In the genomic region with DNA sequence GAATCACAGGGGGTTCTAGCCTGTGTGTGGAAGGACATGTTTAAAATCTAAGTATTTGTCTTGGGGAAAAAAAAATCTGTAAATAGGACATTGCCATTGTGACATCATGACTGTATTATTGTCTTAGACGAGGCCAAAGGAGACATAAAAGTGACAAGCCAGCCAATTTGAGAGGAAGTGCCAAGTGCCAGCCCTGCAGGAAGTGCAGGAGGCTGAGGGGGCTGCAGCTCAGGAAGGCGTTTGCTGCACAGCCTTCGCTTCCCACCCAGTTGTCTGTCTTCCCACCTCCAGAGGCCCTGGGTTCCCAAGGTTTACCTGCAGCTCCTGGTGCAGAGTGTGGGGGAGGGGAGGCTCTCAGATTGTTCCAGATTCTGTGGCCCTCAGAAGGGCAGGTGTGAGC, we compare ENCODE assay signal across 1 cellular context.
TF ChIP-seq lines count a peak whose summit lies in the region.

No MANE protein-coding gene starts in this region.

TF ChIP-seq in H1, 55 proteins besides CTCF, POLR2A, EP300 and RAD21 (continued from another document):
- no peak for TF ChIP-seq RNF2 (IDR thresholded peaks at IDR 0.05; ENCODE audit: borderline replicate concordance, low read depth, low read length, missing control alignments, poor library complexity, severe bottlenecking)
- TF ChIP-seq BCL11A (IDR thresholded peaks at IDR 0.05; ENCODE audit: low read depth in 2 of 2, low read length in 2 of 2) = no peak
- TF ChIP-seq EGR1 (IDR thresholded peaks at IDR 0.05; ENCODE audit: borderline replicate concordance, low read depth, low read length) = no peak
- no peak for TF ChIP-seq SUZ12 (IDR thresholded peaks at IDR 0.05; ENCODE audit: low read length)
- TF ChIP-seq HDAC2 (IDR thresholded peaks at IDR 0.05; ENCODE audit: borderline replicate concordance in 1 of 2, low read depth in 2 of 2, low read length in 2 of 2) = no peak
- no peak for TF ChIP-seq YY1 (IDR thresholded peaks at IDR 0.05; ENCODE audit: low read depth, low read length)
- no peak for TF ChIP-seq PHF8 (conservative IDR thresholded peaks at IDR 0.05; ENCODE audit: low read depth, low read length)
- no peak for TF ChIP-seq SAP30 (IDR thresholded peaks at IDR 0.05; ENCODE audit: insufficient read depth, insufficient replicate concordance, low read length)
